27 cellular contexts compared by ENCODE assay signal in genomic region chr1:81592263-81592662, GRCh38.
"Had no signal": no experiment of that assay in that cellular context is flagged by ENCODE, and none has a peak within 500 bp of the region (broad histone marks: within the 10 kb centered on the region; RNA-seq: fewer than 3 reads in every experiment).

No MANE protein-coding gene starts in this region.

- DNase-seq: colonic mucosa; cortex of kidney; dermis blood vessel endothelial cell; dorsolateral prefrontal cortex; effector CD4-positive, alpha-beta T cell; effector CD8-positive, alpha-beta T cell; effector memory CD4-positive, alpha-beta T cell; effector memory CD8-positive, alpha-beta T cell; endodermal cell; erythroblast; esophagus squamous epithelium; foreskin fibroblast; foreskin keratinocyte; foreskin melanocyte; gastrocnemius medialis; glutamatergic neuron; head of caudate nucleus; heart left ventricle; heart right ventricle had no signal

- H3K4me3 ChIP-seq: colonic mucosa, coronary artery, dorsolateral prefrontal cortex, esophagus muscularis mucosa, esophagus squamous epithelium, gastrocnemius medialis, gastroesophageal sphincter, heart left ventricle, heart right ventricle had no signal

- ATAC-seq: effector memory CD8-positive, alpha-beta T cell; esophagus mucosa; foreskin keratinocyte; gastrocnemius medialis; gastroesophageal sphincter; heart left ventricle; heart right ventricle had no signal

- FAIRE-seq: colon, endometrium, frontal cortex had no signal

- H3K9me3 ChIP-seq: colonic mucosa, esophagus muscularis mucosa, esophagus squamous epithelium, gastrocnemius medialis, gastroesophageal sphincter, heart left ventricle, heart right ventricle had no signal

- H3K4me1 ChIP-seq: colonic mucosa, esophagus squamous epithelium, foreskin keratinocyte, gastrocnemius medialis, heart right ventricle had no signal

- H3K36me3 ChIP-seq: colonic mucosa, esophagus muscularis mucosa, esophagus squamous epithelium, gastrocnemius medialis, gastroesophageal sphincter, heart left ventricle, heart right ventricle had no signal

- H3K27ac ChIP-seq: colonic mucosa, coronary artery, dorsolateral prefrontal cortex, epithelial cell of prostate, esophagus muscularis mucosa, esophagus squamous epithelium, foreskin keratinocyte, gastrocnemius medialis, gastroesophageal sphincter, heart left ventricle, heart right ventricle had no signal

- H3K27me3 ChIP-seq: colonic mucosa, dorsolateral prefrontal cortex, esophagus muscularis mucosa, esophagus squamous epithelium, foreskin keratinocyte, gastrocnemius medialis, gastroesophageal sphincter, heart left ventricle, heart right ventricle had no signal
